15 cellular contexts compared by ENCODE assay signal in the genomic region with DNA sequence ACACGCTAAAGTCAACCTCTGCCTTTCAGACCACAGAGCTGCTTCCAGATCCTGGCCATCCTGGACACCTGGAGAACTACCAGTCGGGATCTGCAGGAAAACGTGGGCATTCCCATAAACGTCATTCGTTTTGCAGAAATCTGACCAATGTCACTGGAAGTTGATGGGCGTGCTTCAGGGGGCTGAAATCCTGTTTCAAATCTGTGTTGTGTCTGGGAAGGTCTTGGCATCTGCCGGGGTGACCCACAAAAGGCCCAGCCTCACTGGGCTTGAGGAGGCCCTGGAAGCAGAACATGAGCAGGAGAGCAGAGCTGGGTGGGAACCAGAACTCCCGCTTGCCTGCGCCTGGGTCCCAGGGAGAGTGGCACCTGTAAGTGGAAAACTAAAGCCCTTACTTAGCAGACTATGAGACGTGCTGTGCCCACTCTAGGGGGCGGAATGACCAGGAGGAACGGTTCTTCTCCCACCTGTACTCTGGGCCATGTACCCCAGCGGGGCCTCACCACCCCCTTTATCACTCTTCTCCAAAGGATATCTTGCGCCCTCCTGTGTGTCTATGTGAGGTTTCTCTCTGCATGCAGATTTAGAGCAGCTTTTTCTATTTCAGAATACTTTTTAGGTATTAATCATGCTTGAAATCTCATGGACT.
"Had no signal": no experiment of that assay in that cellular context is flagged by ENCODE, and none has a peak within 500 bp of the region (broad histone marks: within the 10 kb centered on the region; RNA-seq: fewer than 3 reads in every experiment).

No MANE protein-coding gene starts in this region.

- H3K36me3 ChIP-seq: breast epithelium, left lung, pancreas, stomach, thoracic aorta had no signal

- H3K9me3 Mint-ChIP-seq: activated CD4-positive, alpha-beta memory T cell treated with anti-CD3 and anti-CD28 coated beads for 36 hours had no signal

- H3K9me3 ChIP-seq: breast epithelium, esophagus muscularis mucosa, left lung, pancreas, stomach, thoracic aorta had no signal

- H3K4me3 ChIP-seq: breast epithelium, esophagus muscularis mucosa, left lung, pancreas, skin epidermis, stomach, thoracic aorta had no signal

- H3K27me3 Mint-ChIP-seq: activated CD4-positive, alpha-beta memory T cell treated with anti-CD3 and anti-CD28 coated beads for 36 hours had no signal

- H3K4me1 ChIP-seq: breast epithelium, pancreas had no signal

- H3K4me3 Mint-ChIP-seq: activated CD4-positive, alpha-beta memory T cell treated with anti-CD3 and anti-CD28 coated beads for 36 hours had no signal

- H3K27ac ChIP-seq: breast epithelium, esophagus muscularis mucosa, left lung, pancreas, skin epidermis, stomach, thoracic aorta had no signal

- H3K27me3 ChIP-seq: breast epithelium, esophagus muscularis mucosa, left lung, pancreas, stomach had no signal

- DNase-seq: activated CD4-positive, alpha-beta memory T cell treated with anti-CD3 and anti-CD28 coated beads for 36 hours; activated naive CD4-positive, alpha-beta T cell; activated T-cell treated with anti-CD3 and anti-CD28 coated beads, Interleukin-2, amount 50 U/mL, for 48 hours; aorta; glutamatergic neuron; left lung; mesendoderm; retina; stomach; T-helper 9 cell had no signal

- ATAC-seq: left lung, pancreas had no signal

- H3K27ac Mint-ChIP-seq: activated CD4-positive, alpha-beta memory T cell treated with anti-CD3 and anti-CD28 coated beads for 36 hours had no signal
